Comparison of ENCODE assay signal across 8 cellular contexts in genomic region chr6:149210376-149210775, GRCh38.
A peak's percentile ranks its signal among the peaks of the same experiment; 100 is the strongest.
DNase-seq lines count a peak whose midpoint lies in the region; ATAC-seq and TF ChIP-seq lines count a peak whose summit lies in the region.

No MANE protein-coding gene starts in this region.

- H3K4me3 ChIP-seq in DND-41 (ENCODE audit: low read depth in 1 of 2, low read length in 2 of 2) (no peak overlapping the region), muscle layer of duodenum (ENCODE audit: low read depth in 1 of 2, low read length in 2 of 2) (no peak overlapping the region), right lobe of liver (no peak overlapping the region)

- H3K4me1 Mint-ChIP-seq in activated naive CD8-positive, alpha-beta T cell treated with anti-CD3 and anti-CD28 coated beads for 36 hours = peaks cover 14% of the 10 kb centered on the region

- no peak overlapping the region for H3K9ac ChIP-seq in DND-41 (ENCODE audit: low read depth, low read length)

- H3K9me3 ChIP-seq in DND-41 (ENCODE audit: insufficient read depth, low read length, severe bottlenecking) (no peaks in the 10 kb centered on the region), muscle layer of duodenum (ENCODE audit: control insufficient read depth in 1 of 2, low read length in 2 of 2) (no peaks in the 10 kb centered on the region), right lobe of liver (no peaks in the 10 kb centered on the region)

- no peak for TF ChIP-seq POLR2A in right lobe of liver (IDR thresholded peaks at IDR 0.05)

- no peak overlapping the region for H3K27ac ChIP-seq in DND-41 (ENCODE audit: low read length)
- peak overlapping the region; percentile 15 for H3K27ac ChIP-seq in muscle layer of duodenum (ENCODE audit: low read length)
- no peak overlapping the region for H3K27ac ChIP-seq in right lobe of liver

- peak overlapping the region; percentile 49 for H3K4me3 Mint-ChIP-seq in activated naive CD8-positive, alpha-beta T cell treated with anti-CD3 and anti-CD28 coated beads for 36 hours

- H3K4me2 ChIP-seq in DND-41 (ENCODE audit: insufficient read depth, low read length) = no peak overlapping the region

- H3K36me3 ChIP-seq in DND-41 (ENCODE audit: insufficient read depth, low read length) = no peaks in the 10 kb centered on the region
- H3K36me3 ChIP-seq in muscle layer of duodenum (ENCODE audit: control insufficient read depth in 1 of 2, insufficient read depth in 2 of 2, low read length in 2 of 2) = no peaks in the 10 kb centered on the region
- H3K36me3 ChIP-seq in right lobe of liver = no peaks in the 10 kb centered on the region

- intact Hi-C loops in right lobe of liver (cut with DNase I) = no loop called here

- no peaks in the 10 kb centered on the region for H4K20me1 ChIP-seq in DND-41 (ENCODE audit: insufficient read depth, low read length)

- peak; percentile 62 for ATAC-seq in DND-41 (ENCODE audit: insufficient read depth, low read depth)
- peak; percentile 37 for ATAC-seq in HG03378 (IDR thresholded peaks at IDR 0.05; ENCODE audit: unreplicated experiment)
- ATAC-seq in GM19455 (IDR thresholded peaks at IDR 0.05; ENCODE audit: unreplicated experiment) = no peak
- no peak for ATAC-seq in right lobe of liver
- no peak for ATAC-seq in GM18511 (IDR thresholded peaks at IDR 0.05; ENCODE audit: unreplicated experiment)

- peaks cover 5% of the 10 kb centered on the region for H3K9me3 Mint-ChIP-seq in activated naive CD8-positive, alpha-beta T cell treated with anti-CD3 and anti-CD28 coated beads for 36 hours

- peak overlapping the region; percentile 83 for H3K27ac Mint-ChIP-seq in activated naive CD8-positive, alpha-beta T cell treated with anti-CD3 and anti-CD28 coated beads for 36 hours

- H3K36me3 Mint-ChIP-seq in activated naive CD8-positive, alpha-beta T cell treated with anti-CD3 and anti-CD28 coated beads for 36 hours = peaks cover 20% of the 10 kb centered on the region

- no peaks in the 10 kb centered on the region for H3K79me2 ChIP-seq in DND-41 (ENCODE audit: insufficient read depth, low read length)

- no peak for TF ChIP-seq CTCF in DND-41 (IDR thresholded peaks at IDR 0.05; ENCODE audit: borderline replicate concordance, extremely low read depth, low read length, poor library complexity, severe bottlenecking)
- TF ChIP-seq CTCF in right lobe of liver (IDR thresholded peaks at IDR 0.05) = no peak

- H3K27me3 Mint-ChIP-seq in activated naive CD8-positive, alpha-beta T cell treated with anti-CD3 and anti-CD28 coated beads for 36 hours = no peaks in the 10 kb centered on the region

- DNase-seq in DND-41 = no peak
- DNase-seq in activated naive CD8-positive, alpha-beta T cell treated with anti-CD3 and anti-CD28 coated beads for 36 hours = no peak
- DNase-seq in right lobe of liver = no peak
- no peak for DNase-seq in ecto neural progenitor cell (ENCODE audit: low spot score)

- no peak overlapping the region for H2AFZ ChIP-seq in DND-41 (ENCODE audit: low read depth, low read length)

- 38% methylated on average over 1 of the region's 1 CpG for whole genome bisulfite sequencing in right lobe of liver (ENCODE audit: insufficient coverage, low coverage, low lambda C conversion rate, missing lambda C conversion rate)

- no peaks in the 10 kb centered on the region for H3K27me3 ChIP-seq in DND-41 (ENCODE audit: insufficient read depth, low read length, poor library complexity)
- H3K27me3 ChIP-seq in muscle layer of duodenum (ENCODE audit: low read depth, low read length) = no peaks in the 10 kb centered on the region
- no peaks in the 10 kb centered on the region for H3K27me3 ChIP-seq in right lobe of liver

- H3K4me1 ChIP-seq in DND-41 (ENCODE audit: insufficient read depth, low read length) = no peaks in the 10 kb centered on the region; the same call in 1 of the 2 replicates
- peaks cover 12 to 45% of the 10 kb centered on the region in 2 donors for H3K4me1 ChIP-seq in muscle layer of duodenum (ENCODE audit: control insufficient read depth in 1 of 2, insufficient read depth in 2 of 2, low read length in 2 of 2)
- H3K4me1 ChIP-seq in right lobe of liver = no peaks in the 10 kb centered on the region

Comparison
In these comparisons a context has a peak if more than half of its experiments do, and no peak if none do; other contexts are left out.
1. ATAC-seq: peak in DND-41 (single experiment) and HG03378 (single experiment); none in GM19455 (single experiment), right lobe of liver (0 of 4) and GM18511 (single experiment).